ENCODE assay signal across 8 cellular contexts in genomic region chr12:85855305-85855704, GRCh38. TPM values are rescaled to one million over a fixed set of nuclear protein-coding genes. Genes with fewer than 3 reads are reported as not detected.
"Had no signal": no experiment of that assay in that cellular context is flagged by ENCODE, and none has a peak within 500 bp of the region (broad histone marks: within the 10 kb centered on the region; RNA-seq: fewer than 3 reads in every experiment).

No MANE protein-coding gene starts in this region.

- DNase-seq: GM23248, GOT3, H7, HFFc6, IMR-90 had no signal

- H3K36me3 ChIP-seq: HAP-1 had no signal

- H3K4me1 ChIP-seq: HAP-1 had no signal

- ATAC-seq: HCT116 had no signal

- H3K9me3 ChIP-seq: HAP-1 had no signal

- H3K9ac ChIP-seq: GM23248 had no signal

- H2AFZ ChIP-seq: GM23248 had no signal

- H3K4me3 Mint-ChIP-seq: HFFc6 had no signal

- H3K27ac Mint-ChIP-seq: HFFc6 had no signal

- H3K4me3 ChIP-seq: GM23248, HAP-1 had no signal

- H3K27ac ChIP-seq: GM23248 had no signal

RNA-seq across cellular contexts. Expression of gene NTS, which starts 18.8 kb away (rescaled TPM):
- total RNA-seq: GM23248, HFFc6, HT-29, IMR-90 had no signal
- polyA plus RNA-seq: GM23248, IMR-90 had no signal
